3 cellular contexts compared by ENCODE assay signal in genomic region chr21:42437786-42438185, GRCh38.
TF ChIP-seq lines count a peak whose summit lies in the region.

No MANE protein-coding gene starts in this region.

TF ChIP-seq in A549, 52 proteins besides CTCF, POLR2A, EP300 and RAD21:
- TF ChIP-seq SMC3 (IDR thresholded peaks at IDR 0.05) (no peak), KDM5A (IDR thresholded peaks at IDR 0.05) (no peak), REST (IDR thresholded peaks at IDR 0.05) (peak; percentile 80), PBX3 (IDR thresholded peaks at IDR 0.05) (no peak)

TF ChIP-seq in K562, 482 proteins besides CTCF, POLR2A, EP300 and RAD21:
- TF ChIP-seq GATAD2B (IDR thresholded peaks at IDR 0.05; ENCODE audit: borderline replicate concordance): no peak
- peak; percentile 88 for TF ChIP-seq REST (CRISPR knock-in tag; IDR thresholded peaks at IDR 0.05; ENCODE audit: low read depth)
- peak; percentile 95 for TF ChIP-seq EHMT2 (IDR thresholded peaks at IDR 0.05)
- TF ChIP-seq MIER1 (IDR thresholded peaks at IDR 0.05; ENCODE audit: low read depth): peak; percentile 88

TF ChIP-seq in liver, 16 proteins besides CTCF, POLR2A, EP300 and RAD21:
- TF ChIP-seq REST (IDR thresholded peaks at IDR 0.05) (peak; percentile 92), YY1 (IDR thresholded peaks at IDR 0.05) (no peak)
